ENCODE assay signal across 8 cellular contexts in genomic region chr1:54051936-54052469, GRCh38. TPM values are rescaled to one million over a fixed set of nuclear protein-coding genes. Genes with fewer than 3 reads are reported as not detected.
DNase-seq lines count a peak whose midpoint lies in the region; ATAC-seq and TF ChIP-seq lines count a peak whose summit lies in the region.

No MANE protein-coding gene starts in this region.

- H3K4me3 ChIP-seq in NB4 (ENCODE audit: low read depth, low read length) (peak overlapping the region; percentile 97), duodenal mucosa (ENCODE audit: low read depth in 1 of 2, low read length in 2 of 2) (peak overlapping the region; percentile 94 to 99), neural cell (ENCODE audit: low read length) (peak overlapping the region; percentile 83)

- no peaks in the 10 kb centered on the region for H3F3A ChIP-seq in neural cell (ENCODE audit: insufficient read depth, low read length, poor library complexity, severe bottlenecking)

- no peaks in the 10 kb centered on the region for H4K20me1 ChIP-seq in neural cell (ENCODE audit: insufficient read depth)

- peaks cover 25 to 26% of the 10 kb centered on the region in 2 donors for H3K4me1 Mint-ChIP-seq in natural killer cell treated with Interleukin-12 subunit alpha and Interleukin-12 subunit beta and Interleukin-15 and Interleukin-18, amount 100 ng/mL, for 72 hours (ENCODE audit: low read depth in 2 of 2)

- H3K27me3 ChIP-seq in duodenal mucosa (ENCODE audit: control insufficient read depth in 1 of 2, insufficient read depth in 2 of 2, low read length in 2 of 2) = no peaks in the 10 kb centered on the region
- H3K27me3 ChIP-seq in neural cell (ENCODE audit: insufficient read depth, low read depth, low read length) = no peaks in the 10 kb centered on the region

- no peaks in the 10 kb centered on the region for H3K9me2 ChIP-seq in neural cell (ENCODE audit: insufficient read depth, low read length)

- H3K27ac ChIP-seq in duodenal mucosa (ENCODE audit: low read depth, low read length) = peak overlapping the region; percentile 95
- peak overlapping the region; percentile 96 for H3K27ac ChIP-seq in neural cell (ENCODE audit: low read length)

- no peak for TF ChIP-seq POLR2A in NB4 (IDR thresholded peaks at IDR 0.05; ENCODE audit: extremely low read depth, insufficient read length)

- H3K4me3 Mint-ChIP-seq in natural killer cell treated with Interleukin-12 subunit alpha and Interleukin-12 subunit beta and Interleukin-15 and Interleukin-18, amount 100 ng/mL, for 72 hours = no peak overlapping the region

- no peak for ATAC-seq in HG02763 (IDR thresholded peaks at IDR 0.05; ENCODE audit: unreplicated experiment)
- ATAC-seq in natural killer cell treated with Interleukin-12 subunit alpha and Interleukin-12 subunit beta and Interleukin-15 and Interleukin-18, amount 100 ng/mL, for 72 hours = no peak

- H3K27ac Mint-ChIP-seq in natural killer cell treated with Interleukin-12 subunit alpha and Interleukin-12 subunit beta and Interleukin-15 and Interleukin-18, amount 100 ng/mL, for 72 hours = no peak overlapping the region

- H3K36me3 ChIP-seq in duodenal mucosa (ENCODE audit: control insufficient read depth in 1 of 2, insufficient read depth in 2 of 2, low read length in 2 of 2) (peaks cover 0 to 3% of the 10 kb centered on the region in 2 donors), neural cell (ENCODE audit: insufficient read depth, low read length) (no peaks in the 10 kb centered on the region)

- H3K36me3 Mint-ChIP-seq in natural killer cell treated with Interleukin-12 subunit alpha and Interleukin-12 subunit beta and Interleukin-15 and Interleukin-18, amount 100 ng/mL, for 72 hours = no peaks in the 10 kb centered on the region

- peak; percentile 14 for TF ChIP-seq RAD21 in neural cell (conservative IDR thresholded peaks at IDR 0.05)

- TF ChIP-seq EP300 in neural cell (conservative IDR thresholded peaks at IDR 0.05; ENCODE audit: poor library complexity, severe bottlenecking) = no peak

- H3K9me3 ChIP-seq in duodenal mucosa (ENCODE audit: control insufficient read depth in 1 of 2, low read length in 2 of 2) (no peaks in the 10 kb centered on the region), neural cell (ENCODE audit: low read length) (no peaks in the 10 kb centered on the region)

- peaks cover 23 to 34% of the 10 kb centered on the region in 2 donors for H3K4me1 ChIP-seq in duodenal mucosa (ENCODE audit: control insufficient read depth in 1 of 2, insufficient read depth in 2 of 2, low read length in 2 of 2)

- no peak for TF ChIP-seq CTCF in NB4 (IDR thresholded peaks at IDR 0.05; ENCODE audit: low read depth, low read length)
- TF ChIP-seq CTCF in neural cell (IDR thresholded peaks at IDR 0.05; ENCODE audit: poor library complexity, severe bottlenecking) = no peak

- peak overlapping the region; percentile 94 to 96 for H3K9ac ChIP-seq in duodenal mucosa (ENCODE audit: low read depth in 1 of 2, low read length in 2 of 2)
- peak overlapping the region; percentile 96 for H3K9ac ChIP-seq in neural cell (ENCODE audit: low read length)

- H3K9me3 Mint-ChIP-seq in natural killer cell treated with Interleukin-12 subunit alpha and Interleukin-12 subunit beta and Interleukin-15 and Interleukin-18, amount 100 ng/mL, for 72 hours = no peaks in the 10 kb centered on the region

- no peaks in the 10 kb centered on the region for H3K27me3 Mint-ChIP-seq in natural killer cell treated with Interleukin-12 subunit alpha and Interleukin-12 subunit beta and Interleukin-15 and Interleukin-18, amount 100 ng/mL, for 72 hours

- DNase-seq in CD1c-positive myeloid dendritic cell (ENCODE audit: extremely low spot score) (peak; percentile 2), NB4 (ENCODE audit: low read depth) (peak; percentile 27), cerebellar cortex (ENCODE audit: low spot score) (no peak), NAMALWA (ENCODE audit: low spot score) (no peak)
- DNase-seq in natural killer cell treated with Interleukin-12 subunit alpha and Interleukin-12 subunit beta and Interleukin-15 and Interleukin-18, amount 100 ng/mL, for 72 hours (ENCODE audit: low spot score) = no peak

- peaks cover 50% of the 10 kb centered on the region for H3K79me2 ChIP-seq in neural cell (replicated peaks; ENCODE audit: insufficient read depth, low read length)

- peak overlapping the region; percentile 76 for H2AFZ ChIP-seq in neural cell (ENCODE audit: low read depth, low read length)

- H3K4me2 ChIP-seq in neural cell (ENCODE audit: low read length) = peak overlapping the region; percentile 87

TF ChIP-seq in neural cell, 6 proteins besides CTCF, POLR2A, EP300 and RAD21:
- TF ChIP-seq SMC3 (conservative IDR thresholded peaks at IDR 0.05; ENCODE audit: poor library complexity) (no peak), MXI1 (conservative IDR thresholded peaks at IDR 0.05; ENCODE audit: poor library complexity, severe bottlenecking) (no peak), TAF1 (IDR thresholded peaks at IDR 0.05; ENCODE audit: low read depth) (no peak)

RNA-seq across cellular contexts. Expression of gene TMEM59, which starts 1.0 kb away (rescaled TPM):
- 303 and 328 TPM in 2 replicates for polyA plus RNA-seq in neural cell
- polyA minus RNA-seq in neural cell = 188 and 210 TPM in 2 replicates
- total RNA-seq in natural killer cell treated with Interleukin-12 subunit alpha and Interleukin-12 subunit beta and Interleukin-15 and Interleukin-18, amount 100 ng/mL, for 72 hours = 100 to 1,000 TPM in 1 of 2 donors, 10 to 100 TPM in 1; 85.9 to 239 TPM

RNA-seq across cellular contexts. Expression of gene TCEANC2, which starts 1.4 kb away (rescaled TPM):
- polyA plus RNA-seq in neural cell = 4.0 and 4.4 TPM in 2 replicates
- 7.3 and 8.3 TPM in 2 replicates for polyA minus RNA-seq in neural cell
- total RNA-seq in natural killer cell treated with Interleukin-12 subunit alpha and Interleukin-12 subunit beta and Interleukin-15 and Interleukin-18, amount 100 ng/mL, for 72 hours = 1 to 10 TPM; 9.3 to 9.5 TPM

RNA-seq across cellular contexts. Expression of gene LDLRAD1, which starts 34.0 kb away (rescaled TPM):
- not detected in 2 replicates for polyA plus RNA-seq in neural cell
- polyA minus RNA-seq in neural cell = not detected in 2 replicates
- total RNA-seq in natural killer cell treated with Interleukin-12 subunit alpha and Interleukin-12 subunit beta and Interleukin-15 and Interleukin-18, amount 100 ng/mL, for 72 hours = not detected

Comparison
In these comparisons a context has a peak if more than half of its experiments do, and no peak if none do; other contexts are left out.
1. DNase-seq: peak in CD1c-positive myeloid dendritic cell (single experiment) and NB4 (single experiment); none in cerebellar cortex (single experiment), natural killer cell treated with Interleukin-12 subunit alpha and Interleukin-12 subunit beta and Interleukin-15 and Interleukin-18, amount 100 ng/mL, for 72 hours (single experiment) and NAMALWA (single experiment).
2. Peak in every context shown above with its lines, with median percentiles within 50 percentile points of each other: H3K4me3 ChIP-seq.